13 cellular contexts compared by ENCODE assay signal in genomic region chrX:69015156-69015555, GRCh38.
"Had no signal": no experiment of that assay in that cellular context is flagged by ENCODE, and none has a peak within 500 bp of the region (broad histone marks: within the 10 kb centered on the region; RNA-seq: fewer than 3 reads in every experiment).

No MANE protein-coding gene starts in this region.

- H3K4me2 ChIP-seq: hepatocyte had no signal

- H3K9me3 Mint-ChIP-seq: activated CD4-positive, alpha-beta T cell treated with anti-CD3 and anti-CD28 coated beads, Interleukin-2, amount 10 ng/mL, durations not matched to agents 7 days and 5 days; activated naive CD8-positive, alpha-beta T cell treated with anti-CD3 and anti-CD28 coated beads, Interleukin-2, amount 50 U/mL, for 24 hours had no signal

- H3K4me1 ChIP-seq: ascending aorta had no signal

- ATAC-seq: activated naive CD8-positive, alpha-beta T cell treated with anti-CD3 and anti-CD28 coated beads, Interleukin-2, amount 50 U/mL, for 24 hours; left lobe of liver; stimulated activated effector memory CD8-positive, alpha-beta T cell treated with anti-CD3 and anti-CD28 coated beads, Interleukin-12 subunit alpha, Interleukin-12 subunit beta, amount 100 ng/mL, for 72 hours had no signal

- H3K4me3 Mint-ChIP-seq: activated CD4-positive, alpha-beta T cell treated with anti-CD3 and anti-CD28 coated beads, Interleukin-2, amount 10 ng/mL, durations not matched to agents 7 days and 5 days; activated naive CD8-positive, alpha-beta T cell treated with anti-CD3 and anti-CD28 coated beads, Interleukin-2, amount 50 U/mL, for 24 hours; nephron progenitor cell; stimulated activated effector memory CD8-positive, alpha-beta T cell treated with anti-CD3 and anti-CD28 coated beads, Interleukin-12 subunit alpha, Interleukin-12 subunit beta, amount 100 ng/mL, for 72 hours had no signal

- H2AFZ ChIP-seq: hepatocyte had no signal

- H3K36me3 ChIP-seq: ascending aorta, ovary, thyroid gland had no signal

- H3K9me3 ChIP-seq: ovary, thyroid gland had no signal

- H3K27ac ChIP-seq: ascending aorta, dorsolateral prefrontal cortex, ovary had no signal

- H3K27me3 Mint-ChIP-seq: activated CD4-positive, alpha-beta T cell treated with anti-CD3 and anti-CD28 coated beads, Interleukin-2, amount 10 ng/mL, durations not matched to agents 7 days and 5 days had no signal

- H3K4me1 Mint-ChIP-seq: activated CD4-positive, alpha-beta T cell treated with anti-CD3 and anti-CD28 coated beads, Interleukin-2, amount 10 ng/mL, durations not matched to agents 7 days and 5 days; activated naive CD8-positive, alpha-beta T cell treated with anti-CD3 and anti-CD28 coated beads, Interleukin-2, amount 50 U/mL, for 24 hours; stimulated activated effector memory CD8-positive, alpha-beta T cell treated with anti-CD3 and anti-CD28 coated beads, Interleukin-12 subunit alpha, Interleukin-12 subunit beta, amount 100 ng/mL, for 72 hours had no signal

- H3K27ac Mint-ChIP-seq: activated CD4-positive, alpha-beta T cell treated with anti-CD3 and anti-CD28 coated beads, Interleukin-2, amount 10 ng/mL, durations not matched to agents 7 days and 5 days; activated naive CD8-positive, alpha-beta T cell treated with anti-CD3 and anti-CD28 coated beads, Interleukin-2, amount 50 U/mL, for 24 hours; nephron progenitor cell; stimulated activated effector memory CD8-positive, alpha-beta T cell treated with anti-CD3 and anti-CD28 coated beads, Interleukin-12 subunit alpha, Interleukin-12 subunit beta, amount 100 ng/mL, for 72 hours had no signal

- H3K36me3 Mint-ChIP-seq: stimulated activated effector memory CD8-positive, alpha-beta T cell treated with anti-CD3 and anti-CD28 coated beads, Interleukin-12 subunit alpha, Interleukin-12 subunit beta, amount 100 ng/mL, for 72 hours had no signal

- H3K27me3 ChIP-seq: ascending aorta, hepatocyte, ovary had no signal

- H3K4me3 ChIP-seq: ascending aorta, dorsolateral prefrontal cortex, hepatocyte, ovary, thyroid gland had no signal

- DNase-seq: activated CD4-positive, alpha-beta T cell treated with anti-CD3 and anti-CD28 coated beads, Interleukin-2, amount 10 ng/mL, durations not matched to agents 7 days and 5 days; activated CD4-positive, CD25-positive, alpha-beta regulatory T cell; activated CD8-positive, alpha-beta memory T cell treated with anti-CD3 and anti-CD28 coated beads for 24 hours; activated naive CD4-positive, alpha-beta T cell; activated naive CD8-positive, alpha-beta T cell treated with anti-CD3 and anti-CD28 coated beads, Interleukin-2, amount 50 U/mL, for 24 hours; dorsolateral prefrontal cortex; nephron progenitor cell had no signal
